Comparison of ENCODE assay signal across 8 cellular contexts in genomic region chr15:74889882-74890768, GRCh38. TPM values are rescaled to one million over a fixed set of nuclear protein-coding genes. Genes with fewer than 3 reads are reported as not detected.
DNase-seq lines count a peak whose midpoint lies in the region; ATAC-seq and TF ChIP-seq lines count a peak whose summit lies in the region.

MPI (plus strand) TSS chr15:74890042; CDS start chr15:74890074, 32 bp downstream.

- peak; percentile 79 for DNase-seq in COLO829 (ENCODE audit: low spot score)
- DNase-seq in GM20000 (ENCODE audit: low spot score): peak; percentile 95
- peak; percentile 81 for DNase-seq in PC-3
- peak; percentile 84 for DNase-seq in activated T-cell treated with anti-CD3 and anti-CD28 coated beads for 24 hours (ENCODE audit: low read depth)
- peak; percentile 97 for DNase-seq in epidermal melanocyte (ENCODE audit: insufficient read length, low spot score)
- DNase-seq in middle frontal gyrus (ENCODE audit: extremely low spot score, low spot score): peak; percentile 83
- DNase-seq in stimulated activated CD8-positive, alpha-beta memory T cell treated with anti-CD3 and anti-CD28 coated beads, Interleukin-2, amount 100 ng/mL, for 1 hour (ENCODE audit: low read depth in 2 of 2): peak; percentile 59 to 70

- ATAC-seq in PC-3: peak; percentile 93

- CTCF ChIA-PET in PC-3 (lab: Charles Lee): interaction anchor here (0.6 kb wide), 1 partner anchor 11 kb away, joined by 7 read pairs; no protein-coding TSS in a partner anchor

- H3F3A ChIP-seq in PC-3 (ENCODE audit: low read length, unreplicated experiment): no peaks in the 10 kb centered on the region

- H3K27ac ChIP-seq in HUES6 (ENCODE audit: low read depth, low read length) (no peak within 1 kb of the TSS), PC-3 (ENCODE audit: low read length) (peak within 1 kb of the TSS; percentile 10; the same call in 1 of the 2 replicates)

- H3K9ac ChIP-seq in HUES6 (ENCODE audit: low read length) (peak within 1 kb of the TSS; percentile 88), PC-3 (ENCODE audit: low read length) (peak within 1 kb of the TSS; percentile 89)

- H3K4me1 ChIP-seq in HUES6 (ENCODE audit: control insufficient read depth, insufficient read depth, low read length) (peaks cover 5% of the 10 kb centered on the region; the same call in 1 of the 2 replicates), PC-3 (ENCODE audit: insufficient read depth, low read length) (peaks cover 36% of the 10 kb centered on the region)

- TF ChIP-seq CTCF in GM20000 (IDR thresholded peaks at IDR 0.05; ENCODE audit: extremely low read depth, missing control alignments) (no peak), PC-3 (conservative IDR thresholded peaks at IDR 0.05; ENCODE audit: low read depth, low read length) (no peak)

- peak within 1 kb of the TSS; percentile 96 for H3K4me2 ChIP-seq in PC-3 (ENCODE audit: low read length)

- peak within 1 kb of the TSS; percentile 87 for H2AFZ ChIP-seq in PC-3 (ENCODE audit: low read length)

- intact Hi-C loops in PC-3 (cut with micrococcal nuclease): no loop called here

- H3K4me3 ChIP-seq in HUES6 (ENCODE audit: low read depth, low read length) (peak within 1 kb of the TSS; percentile 79), PC-3 (ENCODE audit: low read length) (peak within 1 kb of the TSS; percentile 90)

- POLR2A ChIA-PET in PC-3 (lab: Charles Lee; ENCODE audit: unreplicated experiment): no interaction called here

- no peaks in the 10 kb centered on the region for H3K9me2 ChIP-seq in PC-3 (replicated peaks; ENCODE audit: low read length)

- BruUV-seq in PC-3 (replicated peaks; lab: Mats Ljungman, UMichigan): TSS peak; percentile 83

- no peaks in the 10 kb centered on the region for H4K20me1 ChIP-seq in PC-3 (ENCODE audit: low read length)

- H3K9me3 ChIP-seq in HUES6 (ENCODE audit: control insufficient read depth, insufficient read depth, low read depth, low read length) (no peaks in the 10 kb centered on the region), PC-3 (ENCODE audit: low read length) (no peaks in the 10 kb centered on the region)

- no peaks in the 10 kb centered on the region for H3K27me3 ChIP-seq in HUES6 (ENCODE audit: control insufficient read depth, insufficient read depth, low read length)
- H3K27me3 ChIP-seq in PC-3 (ENCODE audit: low read length): no peaks in the 10 kb centered on the region

- H3K79me2 ChIP-seq in PC-3 (ENCODE audit: low read length): peaks cover 16% of the 10 kb centered on the region

- H3K36me3 ChIP-seq in HUES6 (ENCODE audit: control insufficient read depth, insufficient read depth, low read length) (peaks cover 25% of the 10 kb centered on the region), PC-3 (ENCODE audit: low read depth, low read length) (peaks cover 12% of the 10 kb centered on the region; the same call in 1 of the 2 replicates)

RNA-seq across cellular contexts. Expression of gene MPI, which starts in this region (rescaled TPM):
- 30.6 and 35.2 TPM in 2 replicates for total RNA-seq in PC-3 (2014; rRNA removed)
